10 cellular contexts compared by ENCODE assay signal in genomic region chr15:63374686-63375520, GRCh38. TPM values are rescaled to one million over a fixed set of nuclear protein-coding genes. Genes with fewer than 3 reads are reported as not detected.
A peak's percentile ranks its signal among the peaks of the same experiment; 100 is the strongest.
DNase-seq lines count a peak whose midpoint lies in the region; ATAC-seq and TF ChIP-seq lines count a peak whose summit lies in the region.
"Had no signal": no experiment of that assay in that cellular context is flagged by ENCODE, and none has a peak within 500 bp of the region (broad histone marks: within the 10 kb centered on the region; RNA-seq: fewer than 3 reads in every experiment).

No MANE protein-coding gene starts in this region.

- H3K4me3 ChIP-seq in gastroesophageal sphincter: no peak overlapping the region

- H3K9me3 ChIP-seq in gastroesophageal sphincter: no peaks in the 10 kb centered on the region

- intact Hi-C loops in activated CD4-positive, alpha-beta T cell treated with anti-CD3 and anti-CD28 coated beads, Interleukin-2, amount 10 ng/mL, durations not matched to agents 24 days and 14 days (cut with micrococcal nuclease): loop anchor here (2.0 to 5.0 kb wide), 2 partner anchors 26 to 183 kb away; no protein-coding TSS in a partner anchor

- no peak for TF ChIP-seq POLR2A in gastroesophageal sphincter (IDR thresholded peaks at IDR 0.05)

- peaks cover 6 to 63% (median 16%) of the 10 kb centered on the region in 3 donors for H3K4me1 ChIP-seq in gastroesophageal sphincter

- 15 to 18% methylated on average over 11 of the region's 11 CpGs for WGBS in gastroesophageal sphincter (ENCODE audit: low coverage in 1 of 2), 2 donors

- TF ChIP-seq CTCF in gastroesophageal sphincter (IDR thresholded peaks at IDR 0.05): no peak

- no peak for TF ChIP-seq EP300 in gastroesophageal sphincter (IDR thresholded peaks at IDR 0.05)

- H3K4me3 Mint-ChIP-seq in activated CD4-positive, alpha-beta T cell treated with anti-CD3 and anti-CD28 coated beads, Interleukin-2, amount 10 ng/mL, durations not matched to agents 24 days and 14 days: peak overlapping the region; percentile 59

- no peaks in the 10 kb centered on the region for H3K9me3 Mint-ChIP-seq in activated CD4-positive, alpha-beta T cell treated with anti-CD3 and anti-CD28 coated beads, Interleukin-2, amount 10 ng/mL, durations not matched to agents 24 days and 14 days

- no peaks in the 10 kb centered on the region for H3K36me3 ChIP-seq in gastroesophageal sphincter

- H3K27ac Mint-ChIP-seq in activated CD4-positive, alpha-beta T cell treated with anti-CD3 and anti-CD28 coated beads, Interleukin-2, amount 10 ng/mL, durations not matched to agents 24 days and 14 days: peak overlapping the region; percentile 75

- peak; percentile 74 for DNase-seq in activated CD4-positive, alpha-beta T cell treated with anti-CD3 and anti-CD28 coated beads, Interleukin-2, amount 10 ng/mL, durations not matched to agents 24 days and 14 days
- DNase-seq in activated CD4-positive, alpha-beta T cell treated with anti-CD3 and anti-CD28 coated beads for 1 hour: no peak
- DNase-seq in UCSD-AML1 (lab: John Stamatoyannopoulos, UW; ENCODE audit: unreplicated experiment): peak; percentile 64
- DNase-seq in smooth muscle cell of the brain vasculature (ENCODE audit: low read depth, low spot score): peak; percentile 59
- DNase-seq in SHP77 (lab: John Stamatoyannopoulos, UW): no peak
- DNase-seq in activated gamma-delta T cell (lab: John Stamatoyannopoulos, UW): no peak
- DNase-seq: DND-41 had no signal

- ATAC-seq in gastroesophageal sphincter (peak; percentile 54), HG03460 (IDR thresholded peaks at IDR 0.05; ENCODE audit: unreplicated experiment) (no peak)

- H3K36me3 Mint-ChIP-seq in activated CD4-positive, alpha-beta T cell treated with anti-CD3 and anti-CD28 coated beads, Interleukin-2, amount 10 ng/mL, durations not matched to agents 24 days and 14 days (ENCODE audit: low read depth): no peaks in the 10 kb centered on the region

- peaks cover 50% of the 10 kb centered on the region for H3K4me1 Mint-ChIP-seq in activated CD4-positive, alpha-beta T cell treated with anti-CD3 and anti-CD28 coated beads, Interleukin-2, amount 10 ng/mL, durations not matched to agents 24 days and 14 days

- H3K27me3 ChIP-seq in gastroesophageal sphincter: peaks cover 5% of the 10 kb centered on the region

- peaks cover 14% of the 10 kb centered on the region for H3K27me3 Mint-ChIP-seq in activated CD4-positive, alpha-beta T cell treated with anti-CD3 and anti-CD28 coated beads, Interleukin-2, amount 10 ng/mL, durations not matched to agents 24 days and 14 days

- H3K27ac ChIP-seq in gastroesophageal sphincter: peak overlapping the region in 3 of 4 donors; percentile 65 to 75 (median 69)

RNA-seq across cellular contexts. Expression of gene CA12, which starts 6.7 kb away (rescaled TPM):
- total RNA-seq in activated CD4-positive, alpha-beta T cell treated with anti-CD3 and anti-CD28 coated beads, Interleukin-2, amount 10 ng/mL, durations not matched to agents 24 days and 14 days: 0.43 and 0.63 TPM in 2 replicates
- 10 to 100 TPM; 13.3 to 46.7 (median 17.5) TPM for total RNA-seq in gastroesophageal sphincter
- total RNA-seq: T-helper 1 cell treated with Interleukin-12 subunit alpha and Interleukin-12 subunit beta and Interleukin-4 antibody, amounts not matched to agents 30 ng/mL and 1 ng/mL, for 36 hours had no signal

Comparison
In these comparisons a context has a peak if more than half of its experiments do, and no peak if none do; other contexts are left out.
1. DNase-seq: peak in activated CD4-positive, alpha-beta T cell treated with anti-CD3 and anti-CD28 coated beads, Interleukin-2, amount 10 ng/mL, durations not matched to agents 24 days and 14 days (single experiment), UCSD-AML1 (single experiment) and smooth muscle cell of the brain vasculature (single experiment); none in activated CD4-positive, alpha-beta T cell treated with anti-CD3 and anti-CD28 coated beads for 1 hour (single experiment), SHP77 (0 of 2) and activated gamma-delta T cell (single experiment).